ENCODE assay signal across 20 cellular contexts in genomic region chr4:102772738-102773340, GRCh38. TPM values are rescaled to one million over a fixed set of nuclear protein-coding genes. Genes with fewer than 3 reads are reported as not detected.
A peak's percentile ranks its signal among the peaks of the same experiment; 100 is the strongest.
DNase-seq lines count a peak whose midpoint lies in the region; ATAC-seq and TF ChIP-seq lines count a peak whose summit lies in the region.
"Had no signal": no experiment of that assay in that cellular context is flagged by ENCODE, and none has a peak within 500 bp of the region (broad histone marks: within the 10 kb centered on the region; RNA-seq: fewer than 3 reads in every experiment).

No MANE protein-coding gene starts in this region.

- H3K27ac Mint-ChIP-seq in naive thymus-derived CD4-positive, alpha-beta T cell: no peak overlapping the region
- H3K27ac Mint-ChIP-seq: CD4-positive, CD25-positive, alpha-beta regulatory T cell; CD8-positive, alpha-beta T cell had no signal

- H3K36me3 ChIP-seq in naive thymus-derived CD4-positive, alpha-beta T cell (ENCODE audit: control insufficient read depth in 2 of 3, insufficient read depth in 3 of 3, low read length in 3 of 3): no peaks in the 10 kb centered on the region
- H3K36me3 ChIP-seq in BE2C: no peaks in the 10 kb centered on the region

- H3K27me3 Mint-ChIP-seq in naive thymus-derived CD4-positive, alpha-beta T cell: peaks cover 0 to 29% (median 4%) of the 10 kb centered on the region in 5 donors

- peak; percentile 30 for ATAC-seq in left colon
- ATAC-seq in naive thymus-derived CD4-positive, alpha-beta T cell: peak; percentile 31
- ATAC-seq: A549; CD8-positive, alpha-beta T cell had no signal

- no peaks in the 10 kb centered on the region for H3K27me3 ChIP-seq in naive thymus-derived CD4-positive, alpha-beta T cell (ENCODE audit: control insufficient read depth in 2 of 2, insufficient read depth in 2 of 2, low read length in 2 of 2)
- no peaks in the 10 kb centered on the region for H3K27me3 ChIP-seq in BE2C

- DNase-seq in CD1c-positive myeloid dendritic cell (ENCODE audit: extremely low spot score) (peak; percentile 21), HEK293T (ENCODE audit: extremely low spot score) (no peak), left colon (no peak), NCI-H1436 treated with DMSO at 0.1 percent for 48 hours (lab: John Stamatoyannopoulos, UW) (no peak), activated gamma-delta T cell (lab: John Stamatoyannopoulos, UW) (no peak), BE2C (no peak)
- DNase-seq in naive thymus-derived CD4-positive, alpha-beta T cell: no peak
- DNase-seq: 8988T; ACHN; AML-193; C1 segment of cervical spinal cord; CD4-positive, CD25-positive, alpha-beta regulatory T cell; CD8-positive, alpha-beta T cell; DMS53; DMS79 treated with DMSO at 0.1 percent for 48 hours; GF-D8; GM23248; H7; HCEC 1CT had no signal

- no peaks in the 10 kb centered on the region for H3K4me1 ChIP-seq in naive thymus-derived CD4-positive, alpha-beta T cell (ENCODE audit: control insufficient read depth in 2 of 2, insufficient read depth in 2 of 2, low read length in 2 of 2)
- no peaks in the 10 kb centered on the region for H3K4me1 ChIP-seq in BE2C
- H3K4me1 ChIP-seq: A549 had no signal

- no peak for TF ChIP-seq CTCF in BE2C (IDR thresholded peaks at IDR 0.05; ENCODE audit: low read depth, low read length)

- no peaks in the 10 kb centered on the region for H3K4me1 Mint-ChIP-seq in naive thymus-derived CD4-positive, alpha-beta T cell
- H3K4me1 Mint-ChIP-seq: CD4-positive, CD25-positive, alpha-beta regulatory T cell had no signal

- intact Hi-C loops in left colon (cut with DNase I, micrococcal nuclease): no loop called here
- intact Hi-C loops in naive thymus-derived CD4-positive, alpha-beta T cell (cut with micrococcal nuclease): no loop called here

- H3K36me3 Mint-ChIP-seq in naive thymus-derived CD4-positive, alpha-beta T cell: peaks cover 0 to 3% (median 0%) of the 10 kb centered on the region in 5 donors
- H3K36me3 Mint-ChIP-seq: CD4-positive, CD25-positive, alpha-beta regulatory T cell; CD8-positive, alpha-beta T cell had no signal

- no peak overlapping the region for H3K4me3 Mint-ChIP-seq in naive thymus-derived CD4-positive, alpha-beta T cell
- H3K4me3 Mint-ChIP-seq: CD4-positive, CD25-positive, alpha-beta regulatory T cell; CD8-positive, alpha-beta T cell had no signal

- peaks cover 0 to 4% (median 0%) of the 10 kb centered on the region in 11 donors for H3K9me3 Mint-ChIP-seq in naive thymus-derived CD4-positive, alpha-beta T cell
- H3K9me3 Mint-ChIP-seq: CD8-positive, alpha-beta T cell had no signal

- H3K4me3 ChIP-seq in naive thymus-derived CD4-positive, alpha-beta T cell (ENCODE audit: low read length): no peak overlapping the region
- H3K4me3 ChIP-seq in BE2C (ENCODE audit: low read depth, low read length): no peak overlapping the region
- H3K4me3 ChIP-seq: A549, GM23248 had no signal

- CTCF ChIA-PET in HEK293T (lab: Yijun Ruan, JAX): no interaction called here
- CTCF ChIA-PET in naive thymus-derived CD4-positive, alpha-beta T cell (lab: Charles Lee): interaction anchor here (0.6 kb wide), 2 partner anchors 323 to 1606 kb away, joined by 3 to 8 read pairs; no protein-coding TSS in a partner anchor

- no peak overlapping the region for H3K27ac ChIP-seq in naive thymus-derived CD4-positive, alpha-beta T cell (ENCODE audit: low read depth, low read length)
- H3K27ac ChIP-seq: A549, GM23248 had no signal

- H3K9me3 ChIP-seq in naive thymus-derived CD4-positive, alpha-beta T cell (ENCODE audit: control insufficient read depth in 2 of 3, low read length in 3 of 3): no peaks in the 10 kb centered on the region
- H3K9me3 ChIP-seq in BE2C: no peaks in the 10 kb centered on the region
- H3K9me3 ChIP-seq: A549 had no signal

- POLR2A ChIA-PET in HEK293T (lab: Yijun Ruan, JAX): no interaction called here
- POLR2A ChIA-PET in naive thymus-derived CD4-positive, alpha-beta T cell (lab: Charles Lee): interaction anchor here (0.7 to 1.7 kb wide), 2 partner anchors 12 to 338 kb away, joined by 3 to 5 read pairs; partner anchors contain the start of gene MANBA

TF ChIP-seq in HEK293T, 16 proteins besides CTCF, POLR2A, EP300 and RAD21:
- TF ChIP-seq CTBP1 (IDR thresholded peaks at IDR 0.05; ENCODE audit: borderline replicate concordance) (no peak), ARNT (IDR thresholded peaks at IDR 0.05) (no peak), PKNOX1 (IDR thresholded peaks at IDR 0.05) (peak; percentile 76), NFRKB (IDR thresholded peaks at IDR 0.05) (no peak)

RNA-seq across cellular contexts. Expression of gene MANBA, which starts 12.1 kb away (rescaled TPM):
- 10 to 100 TPM; 15.8 to 21.1 TPM for total RNA-seq in left colon
- 10 to 100 TPM; 15.7 to 56.4 (median 29.7) TPM for total RNA-seq in naive thymus-derived CD4-positive, alpha-beta T cell
- polyA plus RNA-seq in naive thymus-derived CD4-positive, alpha-beta T cell: 10 to 100 TPM; 16.4 to 26.0 TPM
- polyA plus RNA-seq in BE2C (2012; ENCODE audit: insufficient read depth, insufficient read length, low read depth): 4.9 TPM

RNA-seq across cellular contexts. Expression of gene UBE2D3, which starts 54.5 kb away (rescaled TPM):
- total RNA-seq in left colon: 100 to 1,000 TPM; 289 to 296 TPM
- 100 to 1,000 TPM; 339 to 556 (median 413) TPM for total RNA-seq in naive thymus-derived CD4-positive, alpha-beta T cell
- polyA plus RNA-seq in naive thymus-derived CD4-positive, alpha-beta T cell: 100 to 1,000 TPM; 314 to 460 TPM
- 250 TPM for polyA plus RNA-seq in BE2C (2012; ENCODE audit: insufficient read depth, insufficient read length, low read depth)
